Comparison of ENCODE assay signal across 23 cellular contexts in the genomic region with DNA sequence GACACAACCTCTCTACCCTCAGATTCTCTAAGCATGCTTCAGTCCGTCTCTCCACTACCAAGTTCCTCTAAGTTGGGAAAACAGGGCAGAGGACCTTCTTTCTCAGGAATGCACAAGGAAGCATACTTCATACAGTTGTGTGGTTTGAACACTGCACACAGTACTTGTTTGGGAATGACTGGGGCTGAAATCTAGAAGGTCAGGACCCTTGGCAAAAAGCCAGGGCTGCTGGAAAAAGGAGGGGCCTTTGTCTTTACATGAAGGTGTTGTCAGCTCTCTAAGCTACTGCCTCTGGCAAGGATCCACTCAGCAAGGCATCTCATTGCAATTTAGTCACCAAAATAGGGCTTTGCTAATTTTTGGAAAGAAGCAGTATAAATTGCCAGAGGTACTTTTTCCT. TPM values are rescaled to one million over a fixed set of nuclear protein-coding genes. Genes with fewer than 3 reads are reported as not detected.
DNase-seq lines count a peak whose midpoint lies in the region; ATAC-seq and TF ChIP-seq lines count a peak whose summit lies in the region.
"Had no signal": no experiment of that assay in that cellular context is flagged by ENCODE, and none has a peak within 500 bp of the region (broad histone marks: within the 10 kb centered on the region; RNA-seq: fewer than 3 reads in every experiment).

No MANE protein-coding gene starts in this region.

- no peak overlapping the region for H3K27ac ChIP-seq in brain microvascular endothelial cell
- H3K27ac ChIP-seq: epithelial cell of prostate, HL-60 had no signal

- H3K27me3 Mint-ChIP-seq in progenitor cell of endocrine pancreas: no peaks in the 10 kb centered on the region

- no peak overlapping the region for H3K4me3 Mint-ChIP-seq in progenitor cell of endocrine pancreas (ENCODE audit: low read depth)
- H3K4me3 Mint-ChIP-seq: CD14-positive monocyte; dendritic cell treated with granulocyte-macrophage colony-stimulating factor and Interleukin-4, amounts not matched to agents 40 ng/mL and 50 ng/mL, for 4 days; neural crest cell; stimulated activated naive B cell treated with anti-CD40 and anti-IgM and Interleukin-4, amounts not matched to agents 10 μg/mL and 1 μg/mL and 100 μg/mL, for 72 hours had no signal

- peaks cover 6% of the 10 kb centered on the region for H3K4me1 Mint-ChIP-seq in progenitor cell of endocrine pancreas (ENCODE audit: low read depth)
- H3K4me1 Mint-ChIP-seq: CD14-positive monocyte; stimulated activated naive B cell treated with anti-CD40 and anti-IgM and Interleukin-4, amounts not matched to agents 10 μg/mL and 1 μg/mL and 100 μg/mL, for 72 hours had no signal

- TF ChIP-seq CTCF in brain microvascular endothelial cell (IDR thresholded peaks at IDR 0.05; ENCODE audit: low read depth, low read length, missing control alignments): no peak
- TF ChIP-seq CTCF in progenitor cell of endocrine pancreas (IDR thresholded peaks at IDR 0.05; ENCODE audit: unreplicated experiment): no peak

- no peak overlapping the region for H3K4me3 ChIP-seq in brain microvascular endothelial cell (ENCODE audit: low read depth, low read length)
- H3K4me3 ChIP-seq: tibial nerve had no signal

- H3K36me3 Mint-ChIP-seq in progenitor cell of endocrine pancreas (ENCODE audit: insufficient read depth): no peaks in the 10 kb centered on the region
- H3K36me3 Mint-ChIP-seq: CD14-positive monocyte; stimulated activated naive B cell treated with anti-CD40 and anti-IgM and Interleukin-4, amounts not matched to agents 10 μg/mL and 1 μg/mL and 100 μg/mL, for 72 hours had no signal

- in situ Hi-C loops in brain microvascular endothelial cell (cut with HindIII; ENCODE audit: low pct_ligation_motif_present, low sequenced_read_pairs): no loop called here

- DNase-seq in NCI-H510A treated with DMSO at 0.1 percent for 48 hours (lab: John Stamatoyannopoulos, UW) (peak; percentile 23), NCI-H510A (lab: John Stamatoyannopoulos, UW) (no peak), NCI-H146 treated with DMSO at 0.1 percent for 48 hours (lab: John Stamatoyannopoulos, UW; ENCODE audit: unreplicated experiment) (peak; percentile 78), brain microvascular endothelial cell (peak; percentile 48), renal cortical epithelial cell (ENCODE audit: low read depth) (peak; percentile 48), ureter (ENCODE audit: low spot score) (no peak), progenitor cell of endocrine pancreas (ENCODE audit: low spot score, unreplicated experiment) (no peak)
- DNase-seq: activated CD4-positive, alpha-beta T cell treated with anti-CD3 and anti-CD28 coated beads, Interleukin-2, amount 50 U/mL, for 48 hours; activated naive CD4-positive, alpha-beta T cell treated with Interleukin-2 at 50 U/mL for 16 hours; foreskin melanocyte; midbrain; retina; Right ventricle myocardium superior; stimulated activated CD4-positive, alpha-beta T cell treated with anti-CD3 and anti-CD28 coated beads, Interleukin-15, amount 100 ng/mL, for 24 hours; stimulated activated naive B cell treated with anti-CD40 and anti-IgM and Interleukin-4, amounts not matched to agents 10 μg/mL and 1 μg/mL and 100 μg/mL, for 72 hours; T-helper 1 cell had no signal

- ATAC-seq in GM19463 (IDR thresholded peaks at IDR 0.05; ENCODE audit: unreplicated experiment): no peak
- ATAC-seq: stimulated activated naive B cell treated with anti-CD40 and anti-IgM and Interleukin-4, amounts not matched to agents 10 μg/mL and 1 μg/mL and 100 μg/mL, for 72 hours had no signal

- H3K27me3 ChIP-seq in brain microvascular endothelial cell (replicated peaks): no peaks in the 10 kb centered on the region
- H3K27me3 ChIP-seq: tibial nerve had no signal

- no peak overlapping the region for H3K27ac Mint-ChIP-seq in progenitor cell of endocrine pancreas
- H3K27ac Mint-ChIP-seq: CD14-positive monocyte; dendritic cell treated with granulocyte-macrophage colony-stimulating factor and Interleukin-4, amounts not matched to agents 40 ng/mL and 50 ng/mL, for 4 days; stimulated activated naive B cell treated with anti-CD40 and anti-IgM and Interleukin-4, amounts not matched to agents 10 μg/mL and 1 μg/mL and 100 μg/mL, for 72 hours had no signal

- no peaks in the 10 kb centered on the region for H3K36me3 ChIP-seq in brain microvascular endothelial cell (replicated peaks)
- H3K36me3 ChIP-seq: tibial nerve had no signal

- no peaks in the 10 kb centered on the region for H3K9me3 Mint-ChIP-seq in progenitor cell of endocrine pancreas (ENCODE audit: low read depth)
- H3K9me3 Mint-ChIP-seq: dendritic cell treated with granulocyte-macrophage colony-stimulating factor and Interleukin-4, amounts not matched to agents 40 ng/mL and 50 ng/mL, for 4 days; neural crest cell; stimulated activated naive B cell treated with anti-CD40 and anti-IgM and Interleukin-4, amounts not matched to agents 10 μg/mL and 1 μg/mL and 100 μg/mL, for 72 hours had no signal

RNA-seq across cellular contexts. Expression of gene HEY2, which starts 20.7 kb away (rescaled TPM):
- total RNA-seq in renal cortical epithelial cell (not detected in 2 replicates), ureter (2.0 TPM), progenitor cell of endocrine pancreas (1.4 and 2.3 TPM in 2 replicates)

Comparison
In these comparisons a context has a peak if more than half of its experiments do, and no peak if none do; other contexts are left out.
1. DNase-seq: peak in NCI-H510A treated with DMSO at 0.1 percent for 48 hours (single experiment), NCI-H146 treated with DMSO at 0.1 percent for 48 hours (single experiment), brain microvascular endothelial cell (single experiment) and renal cortical epithelial cell (single experiment); none in NCI-H510A (single experiment), ureter (single experiment) and progenitor cell of endocrine pancreas (single experiment).